10 cellular contexts compared by ENCODE assay signal in the genomic region with DNA sequence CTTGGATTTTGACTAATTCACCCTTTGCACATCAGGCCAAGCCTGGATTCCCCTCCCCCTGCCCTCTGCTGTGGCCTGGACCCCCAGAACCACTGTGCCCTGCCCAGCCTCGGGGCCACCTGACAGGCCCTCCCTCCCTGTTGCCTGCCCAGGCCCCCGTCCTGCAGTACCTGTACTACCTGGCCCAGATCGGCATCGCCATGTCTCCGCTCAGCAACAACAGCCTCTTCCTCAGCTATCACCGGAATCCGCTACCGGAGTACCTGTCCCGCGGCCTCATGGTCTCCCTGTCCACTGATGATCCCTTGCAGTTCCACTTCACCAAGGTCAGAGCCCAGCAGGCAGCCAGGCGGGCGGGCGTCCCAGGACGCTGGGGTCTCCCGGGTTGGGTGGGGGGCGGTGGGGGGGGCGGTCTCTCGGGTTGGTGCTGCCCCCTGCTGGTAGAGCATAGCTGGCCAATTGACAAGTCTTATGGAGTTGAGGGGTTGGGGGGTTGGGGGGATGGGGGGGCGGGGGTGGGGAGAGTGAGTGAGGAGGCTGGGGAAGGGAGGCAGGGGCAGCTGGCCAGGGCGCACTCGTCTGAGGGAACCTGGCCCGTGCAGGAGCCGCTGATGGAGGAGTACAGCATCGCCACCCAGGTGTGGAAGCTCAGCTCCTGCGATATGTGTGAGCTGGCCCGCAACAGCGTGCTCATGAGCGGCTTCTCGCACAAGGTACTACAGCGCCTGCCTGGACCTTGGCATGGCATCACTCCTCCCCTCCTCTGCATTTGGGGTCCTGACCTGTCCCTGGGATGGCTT. TPM values are rescaled to one million over a fixed set of nuclear protein-coding genes. Genes with fewer than 3 reads are reported as not detected.
A peak's percentile ranks its signal among the peaks of the same experiment; 100 is the strongest.
DNase-seq lines count a peak whose midpoint lies in the region; ATAC-seq and TF ChIP-seq lines count a peak whose summit lies in the region.
"Had no signal": no experiment of that assay in that cellular context is flagged by ENCODE, and none has a peak within 500 bp of the region (broad histone marks: within the 10 kb centered on the region; RNA-seq: fewer than 3 reads in every experiment).

No MANE protein-coding gene starts in this region.

- peaks cover 12% of the 10 kb centered on the region for H3K4me1 ChIP-seq in CD4-positive, alpha-beta memory T cell (ENCODE audit: insufficient read depth, low read length)
- H3K4me1 ChIP-seq in effector memory CD4-positive, alpha-beta T cell (ENCODE audit: control insufficient read depth, insufficient read depth, low read length, poor library complexity, severe bottlenecking) = peaks cover 9% of the 10 kb centered on the region

- H3K4me1 Mint-ChIP-seq in CD4-positive, alpha-beta memory T cell = peaks cover 9 to 15% (median 11%) of the 10 kb centered on the region in 4 donors
- peaks cover 4 to 15% (median 12%) of the 10 kb centered on the region in 3 donors for H3K4me1 Mint-ChIP-seq in naive B cell

- in situ Hi-C loops in brain microvascular endothelial cell (cut with HindIII; ENCODE audit: low pct_ligation_motif_present, low sequenced_read_pairs) = no loop called here

- H3K36me3 Mint-ChIP-seq in CD4-positive, alpha-beta memory T cell = peaks cover 33 to 59% of the 10 kb centered on the region in 2 donors
- H3K36me3 Mint-ChIP-seq in naive B cell = peaks cover 4 to 31% of the 10 kb centered on the region in 2 donors

- H3K9me3 ChIP-seq in CD4-positive, alpha-beta memory T cell (ENCODE audit: control insufficient read depth in 1 of 2, low read length in 2 of 2) = no peaks in the 10 kb centered on the region
- no peaks in the 10 kb centered on the region for H3K9me3 ChIP-seq in effector memory CD4-positive, alpha-beta T cell (ENCODE audit: control insufficient read depth, low read length)

- H3K4me3 ChIP-seq in CD4-positive, alpha-beta memory T cell (ENCODE audit: low read length in 2 of 2) = no peak overlapping the region
- H3K4me3 ChIP-seq in LNCaP clone FGC (ENCODE audit: low read depth, low read length) (no peak overlapping the region), brain microvascular endothelial cell (ENCODE audit: low read depth, low read length) (no peak overlapping the region)
- H3K4me3 ChIP-seq in effector memory CD4-positive, alpha-beta T cell (ENCODE audit: insufficient read depth, low read depth, low read length, poor library complexity, severe bottlenecking) = no peak overlapping the region

- peak; percentile 24; the same call in 1 of the 2 replicates for TF ChIP-seq CTCF in LNCaP clone FGC (IDR thresholded peaks at IDR 0.05; ENCODE audit: control insufficient read depth, extremely low read depth, insufficient read depth)
- TF ChIP-seq CTCF in brain microvascular endothelial cell (IDR thresholded peaks at IDR 0.05; ENCODE audit: low read depth, low read length, missing control alignments) = peak; percentile 35

- DNase-seq in CD4-positive, alpha-beta memory T cell = peak in 2 of 5 donors; percentile 21 to 39
- DNase-seq in LNCaP clone FGC (ENCODE audit: low read depth) (no peak), brain microvascular endothelial cell (no peak), naive B cell (peak; percentile 16), HT-29 (ENCODE audit: low spot score) (no peak)
- no peak for DNase-seq in effector memory CD4-positive, alpha-beta T cell
- DNase-seq: NCI-H1092 treated with DMSO at 0.1 percent for 48 hours had no signal

- H3K36me3 ChIP-seq in CD4-positive, alpha-beta memory T cell (ENCODE audit: insufficient read depth, low read length) = peaks cover 54% of the 10 kb centered on the region
- H3K36me3 ChIP-seq in brain microvascular endothelial cell (replicated peaks) = peaks cover 61% of the 10 kb centered on the region
- H3K36me3 ChIP-seq in effector memory CD4-positive, alpha-beta T cell (ENCODE audit: control insufficient read depth, insufficient read depth, low read length) = peaks cover 66% of the 10 kb centered on the region

- H3K27ac Mint-ChIP-seq in CD4-positive, alpha-beta memory T cell = peak overlapping the region in 4 of 7 donors; percentile 13 to 73 (median 54)
- H3K27ac Mint-ChIP-seq in naive B cell = no peak overlapping the region

- H3K27ac ChIP-seq in CD4-positive, alpha-beta memory T cell (ENCODE audit: low read depth, low read length) = no peak overlapping the region
- no peak overlapping the region for H3K27ac ChIP-seq in brain microvascular endothelial cell
- no peak overlapping the region for H3K27ac ChIP-seq in effector memory CD4-positive, alpha-beta T cell (ENCODE audit: insufficient read depth, low read length, poor library complexity, severe bottlenecking)

- intact Hi-C loops in CD4-positive, alpha-beta memory T cell (cut with micrococcal nuclease) = loop anchor here (1.0 kb wide), 1 partner anchor 84 kb away; no protein-coding TSS in a partner anchor

- POLR2A ChIA-PET in CD4-positive, alpha-beta memory T cell (lab: Charles Lee; ENCODE audit: partially characterized antibody) = interaction anchor here (0.7 to 2.7 kb wide), 3 partner anchors 10 to 84 kb away, joined by 3 to 22 read pairs (median 13); partner anchors contain the start of gene GNAI3

- H3K4me3 Mint-ChIP-seq in CD4-positive, alpha-beta memory T cell = no peak overlapping the region
- H3K4me3 Mint-ChIP-seq in naive B cell = no peak overlapping the region

- no peaks in the 10 kb centered on the region for H3K27me3 ChIP-seq in CD4-positive, alpha-beta memory T cell (ENCODE audit: insufficient read depth, low read length)
- no peaks in the 10 kb centered on the region for H3K27me3 ChIP-seq in brain microvascular endothelial cell (replicated peaks)
- no peaks in the 10 kb centered on the region for H3K27me3 ChIP-seq in effector memory CD4-positive, alpha-beta T cell (replicated peaks; ENCODE audit: control insufficient read depth, insufficient read depth, low read length, poor library complexity, severe bottlenecking)

- ATAC-seq in naive B cell (ENCODE audit: low read depth in 2 of 2) = peak; percentile 21 to 25
- ATAC-seq in GM19397 (IDR thresholded peaks at IDR 0.05; ENCODE audit: unreplicated experiment) = no peak
- ATAC-seq in GM18867 (IDR thresholded peaks at IDR 0.05; ENCODE audit: unreplicated experiment) = no peak

- no peaks in the 10 kb centered on the region for H3K9me3 Mint-ChIP-seq in CD4-positive, alpha-beta memory T cell
- no peaks in the 10 kb centered on the region for H3K9me3 Mint-ChIP-seq in naive B cell

- no peaks in the 10 kb centered on the region for H3K27me3 Mint-ChIP-seq in CD4-positive, alpha-beta memory T cell
- H3K27me3 Mint-ChIP-seq in naive B cell = no peaks in the 10 kb centered on the region

- CTCF ChIA-PET in CD4-positive, alpha-beta memory T cell (lab: Charles Lee; ENCODE audit: partially characterized antibody) = interaction anchor here (0.9 to 19.1 kb wide), 12 partner anchors 12 to 354 kb away, joined by 3 to 314 read pairs (median 6); partner anchors contain the start of genes AHCYL1, GNAI3, GPR61 and GSTM4

RNA-seq across cellular contexts. Expression of gene AMPD2, which starts 10.6 kb away (rescaled TPM):
- total RNA-seq in CD4-positive, alpha-beta memory T cell = 10 to 100 TPM; 87.0 to 96.1 TPM
- 10 to 100 TPM; 43.8 to 56.2 TPM for polyA plus RNA-seq in CD4-positive, alpha-beta memory T cell
- 10 to 100 TPM; 14.3 to 34.9 (median 25.6) TPM for polyA plus RNA-seq in naive B cell (ENCODE audit: low read depth in 6 of 6)
- 93.4 and 94.2 TPM in 2 replicates for total RNA-seq in HT-29 (2014; rRNA removed; shearing (Covaris generic))

RNA-seq across cellular contexts. Expression of gene GNAT2, which starts 10.9 kb away (rescaled TPM):
- total RNA-seq in CD4-positive, alpha-beta memory T cell = not detected
- not detected for polyA plus RNA-seq in CD4-positive, alpha-beta memory T cell
- polyA plus RNA-seq in naive B cell (ENCODE audit: low read depth in 6 of 6) = not detected
- total RNA-seq in HT-29 (2014; rRNA removed; shearing (Covaris generic)) = not detected in 2 replicates
- total RNA-seq: endothelial cell of umbilical vein had no signal
- polyA plus RNA-seq: endothelial cell of umbilical vein had no signal

RNA-seq across cellular contexts. Expression of gene GSTM4, which starts 25.6 kb away (rescaled TPM):
- total RNA-seq in CD4-positive, alpha-beta memory T cell = 10 to 100 TPM; 12.6 to 14.2 TPM
- 10 to 100 TPM in 1 of 2 donors, 1 to 10 TPM in 1; 1.7 to 10.4 TPM for polyA plus RNA-seq in CD4-positive, alpha-beta memory T cell
- 10 to 100 TPM; 10.6 to 24.4 (median 16.7) TPM for polyA plus RNA-seq in naive B cell (ENCODE audit: low read depth in 6 of 6)
- total RNA-seq in HT-29 (2014; rRNA removed; shearing (Covaris generic)) = 2.5 and 4.5 TPM in 2 replicates

RNA-seq across cellular contexts. Expression of gene GSTM2, which starts 37.6 kb away (rescaled TPM):
- total RNA-seq in CD4-positive, alpha-beta memory T cell = 10 to 100 TPM; 30.9 to 31.4 TPM
- polyA plus RNA-seq in CD4-positive, alpha-beta memory T cell = 10 to 100 TPM; 11.8 to 14.0 TPM
- 10 to 100 TPM in 2 of 6 donors, 1 to 10 TPM in 4; 3.9 to 14.5 (median 5.7) TPM for polyA plus RNA-seq in naive B cell (ENCODE audit: low read depth in 6 of 6)
- not detected in 2 replicates for total RNA-seq in HT-29 (2014; rRNA removed; shearing (Covaris generic))

RNA-seq across cellular contexts. Expression of gene GSTM1, which starts 57.3 kb away (rescaled TPM):
- not detected for total RNA-seq in CD4-positive, alpha-beta memory T cell
- under 1 TPM in 1 of 2 donors, not detected in 1; 0.49 TPM for polyA plus RNA-seq in CD4-positive, alpha-beta memory T cell
- polyA plus RNA-seq in naive B cell (ENCODE audit: low read depth in 6 of 6) = 10 to 100 TPM in 4 of 6 donors, not detected in 2; 36.6 to 90.7 (median 46.5) TPM
- total RNA-seq in HT-29 (2014; rRNA removed; shearing (Covaris generic)) = not detected in 2 replicates
- polyA plus RNA-seq: endothelial cell of umbilical vein had no signal

Comparison
In these comparisons a context has a peak if more than half of its experiments do, and no peak if none do; other contexts are left out.
1. H3K27ac Mint-ChIP-seq: peak in CD4-positive, alpha-beta memory T cell (4 of 7); none in naive B cell (0 of 6).
2. ATAC-seq: peak in naive B cell (2 of 2); none in GM19397 (single experiment) and GM18867 (single experiment).